ENCODE assay signal across 8 cellular contexts in the genomic region with DNA sequence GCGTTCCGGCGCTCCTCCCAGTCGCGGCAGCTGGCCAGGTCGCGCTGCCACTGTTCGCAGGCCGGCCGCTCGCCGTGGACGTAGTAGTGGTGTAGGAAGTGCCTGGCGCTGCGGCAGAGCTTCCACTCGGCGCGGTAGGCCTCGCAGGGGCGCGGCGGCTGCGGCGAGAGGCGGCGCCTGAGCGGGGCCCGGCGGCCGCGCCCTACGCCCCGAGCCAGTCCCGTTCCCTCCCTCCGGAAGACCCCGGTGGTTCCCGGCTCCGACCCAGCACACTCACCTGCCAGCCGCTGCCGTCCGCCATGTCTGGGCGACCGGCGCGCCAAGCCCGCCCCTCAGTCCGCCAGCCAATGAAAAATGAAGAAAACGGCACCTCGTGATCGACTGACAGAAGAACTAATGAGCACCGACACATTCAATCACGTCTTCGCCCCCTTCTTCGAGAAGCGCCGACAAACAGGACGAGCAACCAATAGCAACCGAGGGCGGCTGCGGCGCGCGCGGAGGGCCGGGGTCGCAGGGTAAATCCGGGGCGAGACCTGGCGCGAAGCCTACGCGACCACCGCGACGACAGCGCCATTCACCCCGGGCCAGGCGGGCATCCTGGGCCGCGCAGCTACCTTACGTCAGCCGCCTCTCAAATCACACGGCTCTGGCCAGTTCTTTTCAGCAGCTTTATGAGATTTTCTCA. TPM values are rescaled to one million over a fixed set of nuclear protein-coding genes. Genes with fewer than 3 reads are reported as not detected.
A peak's percentile ranks its signal among the peaks of the same experiment; 100 is the strongest.
DNase-seq lines count a peak whose midpoint lies in the region; TF ChIP-seq lines count a peak whose summit lies in the region.

A gene with protein sequence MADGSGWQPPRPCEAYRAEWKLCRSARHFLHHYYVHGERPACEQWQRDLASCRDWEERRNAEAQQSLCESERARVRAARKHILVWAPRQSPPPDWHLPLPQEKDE (minus strand): TSS at position 324 of the 688 bp plus-strand sequence. CDS start 23 bp downstream, at position 301.

- no peaks in the 10 kb centered on the region for H3F3A ChIP-seq in neural cell (ENCODE audit: insufficient read depth, low read length, poor library complexity, severe bottlenecking)

- H4K20me1 ChIP-seq in neural cell (ENCODE audit: insufficient read depth) = no peaks in the 10 kb centered on the region

- TF ChIP-seq CTCF in fibroblast of villous mesenchyme (IDR thresholded peaks at IDR 0.05; ENCODE audit: insufficient read depth, low read depth, low read length) = no peak
- peak; percentile 32 for TF ChIP-seq CTCF in neural cell (IDR thresholded peaks at IDR 0.05; ENCODE audit: poor library complexity, severe bottlenecking)
- TF ChIP-seq CTCF in stomach (IDR thresholded peaks at IDR 0.05) = no peak

- H3K79me2 ChIP-seq in neural cell (replicated peaks; ENCODE audit: insufficient read depth, low read length) = peaks cover 49% of the 10 kb centered on the region

- peak within 1 kb of the TSS; percentile 100 for H3K4me2 ChIP-seq in neural cell (ENCODE audit: low read length)

- no peak for TF ChIP-seq RAD21 in neural cell (conservative IDR thresholded peaks at IDR 0.05)

- peaks cover 21 to 53% (median 40%) of the 10 kb centered on the region in 4 donors for H3K4me1 ChIP-seq in stomach

- peak within 1 kb of the TSS; percentile 79 for H3K4me3 ChIP-seq in H7 (ENCODE audit: insufficient read depth, low read depth, low read length)
- peak within 1 kb of the TSS; percentile 68 for H3K4me3 ChIP-seq in MG63
- peak within 1 kb of the TSS; percentile 84 for H3K4me3 ChIP-seq in fibroblast of villous mesenchyme (ENCODE audit: low read depth, low read length)
- H3K4me3 ChIP-seq in neural cell (ENCODE audit: low read length) = peak within 1 kb of the TSS; percentile 98
- H3K4me3 ChIP-seq in stomach = peak within 1 kb of the TSS; percentile 69 to 91 (median 83)

- peak in 1 of 4 donors; percentile 41 for TF ChIP-seq POLR2A in stomach (IDR thresholded peaks at IDR 0.05)

- H3K27me3 ChIP-seq in H7 (ENCODE audit: control insufficient read depth, insufficient read depth, low read length) (no peaks in the 10 kb centered on the region), MG63 (no peaks in the 10 kb centered on the region), neural cell (ENCODE audit: insufficient read depth, low read depth, low read length) (no peaks in the 10 kb centered on the region), stomach (no peaks in the 10 kb centered on the region)

- H3K9me2 ChIP-seq in neural cell (ENCODE audit: insufficient read depth, low read length) = no peaks in the 10 kb centered on the region

- DNase-seq in ELF-1 (ENCODE audit: low read depth, low spot score) (peak; percentile 97), H7 (peak; percentile 99), MG63 (peak; percentile 88), SHP77 treated with DMSO at 0.1 percent for 48 hours (lab: John Stamatoyannopoulos, UW) (peak; percentile 91), activated gamma-delta T cell (lab: John Stamatoyannopoulos, UW) (peak; percentile 84), fibroblast of villous mesenchyme (ENCODE audit: low read depth) (peak; percentile 95), stomach (peak; percentile 89)

- H2AFZ ChIP-seq in neural cell (ENCODE audit: low read depth, low read length) = peak within 1 kb of the TSS; percentile 83

- H3K27ac ChIP-seq in neural cell (ENCODE audit: low read length) (peak within 1 kb of the TSS; percentile 88), stomach (peak within 1 kb of the TSS; percentile 92 to 96 (median 95))

- peaks cover 15% of the 10 kb centered on the region for H3K36me3 ChIP-seq in H7 (replicated peaks; ENCODE audit: control insufficient read depth, insufficient read depth, low read length)
- peaks cover 26% of the 10 kb centered on the region for H3K36me3 ChIP-seq in MG63
- H3K36me3 ChIP-seq in neural cell (ENCODE audit: insufficient read depth, low read length) = peaks cover 9% of the 10 kb centered on the region
- peaks cover 20 to 57% (median 46%) of the 10 kb centered on the region in 4 donors for H3K36me3 ChIP-seq in stomach

- H3K9me3 ChIP-seq in MG63 = no peaks in the 10 kb centered on the region
- no peaks in the 10 kb centered on the region for H3K9me3 ChIP-seq in neural cell (ENCODE audit: low read length)
- no peaks in the 10 kb centered on the region for H3K9me3 ChIP-seq in stomach

- H3K9ac ChIP-seq in neural cell (ENCODE audit: low read length) = peak within 1 kb of the TSS; percentile 84

- TF ChIP-seq EP300 in neural cell (conservative IDR thresholded peaks at IDR 0.05; ENCODE audit: poor library complexity, severe bottlenecking) (peak; percentile 43), stomach (IDR thresholded peaks at IDR 0.05) (no peak)

- intact Hi-C loops in stomach (cut with DNase I; ENCODE audit: low total_unique reads) = no loop called here

- WGBS in stomach, 5 donors = 0% methylated on average over 48 to 83 of the region's 83 CpGs

TF ChIP-seq in neural cell, 6 proteins besides CTCF, POLR2A, EP300 and RAD21:
- TF ChIP-seq, protein P1, sequence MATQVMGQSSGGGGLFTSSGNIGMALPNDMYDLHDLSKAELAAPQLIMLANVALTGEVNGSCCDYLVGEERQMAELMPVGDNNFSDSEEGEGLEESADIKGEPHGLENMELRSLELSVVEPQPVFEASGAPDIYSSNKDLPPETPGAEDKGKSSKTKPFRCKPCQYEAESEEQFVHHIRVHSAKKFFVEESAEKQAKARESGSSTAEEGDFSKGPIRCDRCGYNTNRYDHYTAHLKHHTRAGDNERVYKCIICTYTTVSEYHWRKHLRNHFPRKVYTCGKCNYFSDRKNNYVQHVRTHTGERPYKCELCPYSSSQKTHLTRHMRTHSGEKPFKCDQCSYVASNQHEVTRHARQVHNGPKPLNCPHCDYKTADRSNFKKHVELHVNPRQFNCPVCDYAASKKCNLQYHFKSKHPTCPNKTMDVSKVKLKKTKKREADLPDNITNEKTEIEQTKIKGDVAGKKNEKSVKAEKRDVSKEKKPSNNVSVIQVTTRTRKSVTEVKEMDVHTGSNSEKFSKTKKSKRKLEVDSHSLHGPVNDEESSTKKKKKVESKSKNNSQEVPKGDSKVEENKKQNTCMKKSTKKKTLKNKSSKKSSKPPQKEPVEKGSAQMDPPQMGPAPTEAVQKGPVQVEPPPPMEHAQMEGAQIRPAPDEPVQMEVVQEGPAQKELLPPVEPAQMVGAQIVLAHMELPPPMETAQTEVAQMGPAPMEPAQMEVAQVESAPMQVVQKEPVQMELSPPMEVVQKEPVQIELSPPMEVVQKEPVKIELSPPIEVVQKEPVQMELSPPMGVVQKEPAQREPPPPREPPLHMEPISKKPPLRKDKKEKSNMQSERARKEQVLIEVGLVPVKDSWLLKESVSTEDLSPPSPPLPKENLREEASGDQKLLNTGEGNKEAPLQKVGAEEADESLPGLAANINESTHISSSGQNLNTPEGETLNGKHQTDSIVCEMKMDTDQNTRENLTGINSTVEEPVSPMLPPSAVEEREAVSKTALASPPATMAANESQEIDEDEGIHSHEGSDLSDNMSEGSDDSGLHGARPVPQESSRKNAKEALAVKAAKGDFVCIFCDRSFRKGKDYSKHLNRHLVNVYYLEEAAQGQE (IDR thresholded peaks at IDR 0.05; ENCODE audit: borderline replicate concordance) = peak; percentile 73
- TF ChIP-seq TAF1 (IDR thresholded peaks at IDR 0.05; ENCODE audit: low read depth) (peak; percentile 55), EZH2 (IDR thresholded peaks at IDR 0.05; ENCODE audit: borderline replicate concordance, insufficient read depth, low read length, poor library complexity, severe bottlenecking) (no peak), MXI1 (conservative IDR thresholded peaks at IDR 0.05; ENCODE audit: poor library complexity, severe bottlenecking) (peak; percentile 83), SMC3 (conservative IDR thresholded peaks at IDR 0.05; ENCODE audit: poor library complexity) (peak; percentile 44), POLR2AphosphoS5 (IDR thresholded peaks at IDR 0.05) (peak; percentile 86)
TF ChIP-seq in neural cell: peak in this region for 5.

RNA-seq across cellular contexts. Expression of the gene that starts here (rescaled TPM):
- 42.3 and 45.3 TPM in 2 replicates for total RNA-seq in H7 (2014; rRNA removed; shearing (Covaris generic))
- total RNA-seq in MG63 (2014; rRNA removed; shearing (Covaris generic); ENCODE audit: low replicate concordance) = 33.0 and 38.7 TPM in 2 replicates
- total RNA-seq in fibroblast of villous mesenchyme (11.3 and 12.5 TPM in 2 replicates), stomach (100 to 1,000 TPM in 1 of 5 donors, 10 to 100 TPM in 4; 23.6 to 124 (median 46.3) TPM)
- polyA plus RNA-seq in neural cell (94.9 and 99.4 TPM in 2 replicates), stomach (10 to 100 TPM; 33.1 to 58.2 (median 36.6) TPM)
- polyA minus RNA-seq in neural cell = 47.2 and 55.5 TPM in 2 replicates

Comparison
In these comparisons a context has a peak if more than half of its experiments do, and no peak if none do; other contexts are left out.
1. Peak in every context shown above with its lines: DNase-seq, H3K4me3 ChIP-seq and H3K27ac ChIP-seq.